In the genomic region with DNA sequence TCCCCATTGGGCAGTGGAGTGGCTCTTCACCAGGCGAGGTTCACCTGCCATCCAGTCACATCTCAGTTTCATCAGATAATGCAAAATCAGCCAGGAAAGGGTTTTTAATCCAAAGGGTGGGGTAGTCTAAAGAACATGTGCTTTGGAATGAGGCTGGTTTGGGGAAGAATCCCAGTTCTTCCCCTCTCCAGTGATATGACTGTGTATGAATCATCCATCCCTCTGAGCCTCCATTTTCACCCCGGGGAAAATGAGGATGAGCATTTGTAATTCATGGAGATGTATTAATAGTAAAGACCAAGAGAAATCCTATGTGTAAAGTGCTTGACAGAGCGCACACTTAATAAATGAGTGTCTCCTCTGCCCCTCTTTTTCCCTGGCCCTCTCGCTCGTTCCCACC, we compare ENCODE assay signal across 1 cellular context.
TF ChIP-seq lines count a peak whose summit lies in the region.

No MANE protein-coding gene starts in this region.

TF ChIP-seq in H1, 55 proteins besides CTCF, POLR2A, EP300 and RAD21:
- TF ChIP-seq, protein P1, sequence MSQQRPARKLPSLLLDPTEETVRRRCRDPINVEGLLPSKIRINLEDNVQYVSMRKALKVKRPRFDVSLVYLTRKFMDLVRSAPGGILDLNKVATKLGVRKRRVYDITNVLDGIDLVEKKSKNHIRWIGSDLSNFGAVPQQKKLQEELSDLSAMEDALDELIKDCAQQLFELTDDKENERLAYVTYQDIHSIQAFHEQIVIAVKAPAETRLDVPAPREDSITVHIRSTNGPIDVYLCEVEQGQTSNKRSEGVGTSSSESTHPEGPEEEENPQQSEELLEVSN (IDR thresholded peaks at IDR 0.05), result no peak
- no peak for TF ChIP-seq SP1 (IDR thresholded peaks at IDR 0.05; ENCODE audit: low read depth, low read length)
- TF ChIP-seq, protein P2, sequence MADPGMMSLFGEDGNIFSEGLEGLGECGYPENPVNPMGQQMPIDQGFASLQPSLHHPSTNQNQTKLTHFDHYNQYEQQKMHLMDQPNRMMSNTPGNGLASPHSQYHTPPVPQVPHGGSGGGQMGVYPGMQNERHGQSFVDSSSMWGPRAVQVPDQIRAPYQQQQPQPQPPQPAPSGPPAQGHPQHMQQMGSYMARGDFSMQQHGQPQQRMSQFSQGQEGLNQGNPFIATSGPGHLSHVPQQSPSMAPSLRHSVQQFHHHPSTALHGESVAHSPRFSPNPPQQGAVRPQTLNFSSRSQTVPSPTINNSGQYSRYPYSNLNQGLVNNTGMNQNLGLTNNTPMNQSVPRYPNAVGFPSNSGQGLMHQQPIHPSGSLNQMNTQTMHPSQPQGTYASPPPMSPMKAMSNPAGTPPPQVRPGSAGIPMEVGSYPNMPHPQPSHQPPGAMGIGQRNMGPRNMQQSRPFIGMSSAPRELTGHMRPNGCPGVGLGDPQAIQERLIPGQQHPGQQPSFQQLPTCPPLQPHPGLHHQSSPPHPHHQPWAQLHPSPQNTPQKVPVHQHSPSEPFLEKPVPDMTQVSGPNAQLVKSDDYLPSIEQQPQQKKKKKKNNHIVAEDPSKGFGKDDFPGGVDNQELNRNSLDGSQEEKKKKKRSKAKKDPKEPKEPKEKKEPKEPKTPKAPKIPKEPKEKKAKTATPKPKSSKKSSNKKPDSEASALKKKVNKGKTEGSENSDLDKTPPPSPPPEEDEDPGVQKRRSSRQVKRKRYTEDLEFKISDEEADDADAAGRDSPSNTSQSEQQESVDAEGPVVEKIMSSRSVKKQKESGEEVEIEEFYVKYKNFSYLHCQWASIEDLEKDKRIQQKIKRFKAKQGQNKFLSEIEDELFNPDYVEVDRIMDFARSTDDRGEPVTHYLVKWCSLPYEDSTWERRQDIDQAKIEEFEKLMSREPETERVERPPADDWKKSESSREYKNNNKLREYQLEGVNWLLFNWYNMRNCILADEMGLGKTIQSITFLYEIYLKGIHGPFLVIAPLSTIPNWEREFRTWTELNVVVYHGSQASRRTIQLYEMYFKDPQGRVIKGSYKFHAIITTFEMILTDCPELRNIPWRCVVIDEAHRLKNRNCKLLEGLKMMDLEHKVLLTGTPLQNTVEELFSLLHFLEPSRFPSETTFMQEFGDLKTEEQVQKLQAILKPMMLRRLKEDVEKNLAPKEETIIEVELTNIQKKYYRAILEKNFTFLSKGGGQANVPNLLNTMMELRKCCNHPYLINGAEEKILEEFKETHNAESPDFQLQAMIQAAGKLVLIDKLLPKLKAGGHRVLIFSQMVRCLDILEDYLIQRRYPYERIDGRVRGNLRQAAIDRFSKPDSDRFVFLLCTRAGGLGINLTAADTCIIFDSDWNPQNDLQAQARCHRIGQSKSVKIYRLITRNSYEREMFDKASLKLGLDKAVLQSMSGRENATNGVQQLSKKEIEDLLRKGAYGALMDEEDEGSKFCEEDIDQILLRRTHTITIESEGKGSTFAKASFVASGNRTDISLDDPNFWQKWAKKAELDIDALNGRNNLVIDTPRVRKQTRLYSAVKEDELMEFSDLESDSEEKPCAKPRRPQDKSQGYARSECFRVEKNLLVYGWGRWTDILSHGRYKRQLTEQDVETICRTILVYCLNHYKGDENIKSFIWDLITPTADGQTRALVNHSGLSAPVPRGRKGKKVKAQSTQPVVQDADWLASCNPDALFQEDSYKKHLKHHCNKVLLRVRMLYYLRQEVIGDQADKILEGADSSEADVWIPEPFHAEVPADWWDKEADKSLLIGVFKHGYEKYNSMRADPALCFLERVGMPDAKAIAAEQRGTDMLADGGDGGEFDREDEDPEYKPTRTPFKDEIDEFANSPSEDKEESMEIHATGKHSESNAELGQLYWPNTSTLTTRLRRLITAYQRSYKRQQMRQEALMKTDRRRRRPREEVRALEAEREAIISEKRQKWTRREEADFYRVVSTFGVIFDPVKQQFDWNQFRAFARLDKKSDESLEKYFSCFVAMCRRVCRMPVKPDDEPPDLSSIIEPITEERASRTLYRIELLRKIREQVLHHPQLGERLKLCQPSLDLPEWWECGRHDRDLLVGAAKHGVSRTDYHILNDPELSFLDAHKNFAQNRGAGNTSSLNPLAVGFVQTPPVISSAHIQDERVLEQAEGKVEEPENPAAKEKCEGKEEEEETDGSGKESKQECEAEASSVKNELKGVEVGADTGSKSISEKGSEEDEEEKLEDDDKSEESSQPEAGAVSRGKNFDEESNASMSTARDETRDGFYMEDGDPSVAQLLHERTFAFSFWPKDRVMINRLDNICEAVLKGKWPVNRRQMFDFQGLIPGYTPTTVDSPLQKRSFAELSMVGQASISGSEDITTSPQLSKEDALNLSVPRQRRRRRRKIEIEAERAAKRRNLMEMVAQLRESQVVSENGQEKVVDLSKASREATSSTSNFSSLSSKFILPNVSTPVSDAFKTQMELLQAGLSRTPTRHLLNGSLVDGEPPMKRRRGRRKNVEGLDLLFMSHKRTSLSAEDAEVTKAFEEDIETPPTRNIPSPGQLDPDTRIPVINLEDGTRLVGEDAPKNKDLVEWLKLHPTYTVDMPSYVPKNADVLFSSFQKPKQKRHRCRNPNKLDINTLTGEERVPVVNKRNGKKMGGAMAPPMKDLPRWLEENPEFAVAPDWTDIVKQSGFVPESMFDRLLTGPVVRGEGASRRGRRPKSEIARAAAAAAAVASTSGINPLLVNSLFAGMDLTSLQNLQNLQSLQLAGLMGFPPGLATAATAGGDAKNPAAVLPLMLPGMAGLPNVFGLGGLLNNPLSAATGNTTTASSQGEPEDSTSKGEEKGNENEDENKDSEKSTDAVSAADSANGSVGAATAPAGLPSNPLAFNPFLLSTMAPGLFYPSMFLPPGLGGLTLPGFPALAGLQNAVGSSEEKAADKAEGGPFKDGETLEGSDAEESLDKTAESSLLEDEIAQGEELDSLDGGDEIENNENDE (IDR thresholded peaks at IDR 0.05; ENCODE audit: insufficient replicate concordance, low read length), result no peak
